8 cellular contexts compared by ENCODE assay signal in genomic region chr17:59154721-59155438, GRCh38. TPM values are rescaled to one million over a fixed set of nuclear protein-coding genes. Genes with fewer than 3 reads are reported as not detected.
A peak's percentile ranks its signal among the peaks of the same experiment; 100 is the strongest.
DNase-seq lines count a peak whose midpoint lies in the region; ATAC-seq and TF ChIP-seq lines count a peak whose summit lies in the region.

SKA2 (minus strand) TSS chr17:59155186; CDS start chr17:59155163, 23 bp downstream.

- intact Hi-C loops in lower lobe of right lung (cut with DNase I) = no loop called here

- no peaks in the 10 kb centered on the region for H3K36me3 ChIP-seq in lower lobe of right lung

- H3K27me3 ChIP-seq in lower lobe of right lung (ENCODE audit: low read depth) = no peaks in the 10 kb centered on the region

- TF ChIP-seq CTCF in lower lobe of right lung (IDR thresholded peaks at IDR 0.05) = no peak

- no peaks in the 10 kb centered on the region for H3K9me3 ChIP-seq in lower lobe of right lung

- ATAC-seq in HG03159 (IDR thresholded peaks at IDR 0.05; ENCODE audit: unreplicated experiment) (peak; percentile 81), lower lobe of right lung (peak; percentile 98)

- DNase-seq in A172 (ENCODE audit: low spot score) = no peak
- DNase-seq in NCI-H2227 treated with DMSO at 0.1 percent for 48 hours (lab: John Stamatoyannopoulos, UW) = peak; percentile 100
- DNase-seq in activated CD4-positive, alpha-beta T cell treated with anti-CD3 and anti-CD28 coated beads for 48 hours = peak; percentile 98
- peak; percentile 79 for DNase-seq in cortex of kidney (lab: John Stamatoyannopoulos, UW)
- peak; percentile 96 for DNase-seq in lower lobe of right lung
- peak; percentile 75 to 96 (median 94) for DNase-seq in stimulated activated CD4-positive, alpha-beta T cell treated with anti-CD3 and anti-CD28 coated beads, TNF-alpha, amount 100 ng/mL, for 4 hours (ENCODE audit: low read depth in 3 of 3)

- in situ Hi-C loops in GM18951 (cut with MboI; ENCODE audit: low sequenced_read_pairs, unreplicated experiment) = no loop called here

- H3K4me1 ChIP-seq in lower lobe of right lung = peaks cover 26% of the 10 kb centered on the region

- peak within 1 kb of the TSS; percentile 82 for H3K27ac ChIP-seq in lower lobe of right lung

- TF ChIP-seq POLR2A in GM18951 (IDR thresholded peaks at IDR 0.05; ENCODE audit: extremely low read depth, insufficient read depth, insufficient read length) = peak; percentile 69

- H3K4me3 ChIP-seq in lower lobe of right lung = peak within 1 kb of the TSS; percentile 84

RNA-seq across cellular contexts. Expression of gene SKA2, which starts in this region (rescaled TPM):
- total RNA-seq in A172 (2014; rRNA removed; shearing (Covaris generic)) = 223 and 313 TPM in 2 replicates
- total RNA-seq in lower lobe of right lung = 20.9 TPM

Comparison
In these comparisons a context has a peak if more than half of its experiments do, and no peak if none do; other contexts are left out.
1. RNA of gene SKA2 (total RNA-seq): 223 to 313 TPM in A172; 20.9 TPM in lower lobe of right lung (single experiment); every median in the first group is over 10 times any median in the second.